Comparison of ENCODE assay signal across 20 cellular contexts in genomic region chr16:74742051-74742481, GRCh38. TPM values are rescaled to one million over a fixed set of nuclear protein-coding genes. Genes with fewer than 3 reads are reported as not detected.
DNase-seq lines count a peak whose midpoint lies in the region; ATAC-seq and TF ChIP-seq lines count a peak whose summit lies in the region.
"Had no signal": no experiment of that assay in that cellular context is flagged by ENCODE, and none has a peak within 500 bp of the region (broad histone marks: within the 10 kb centered on the region; RNA-seq: fewer than 3 reads in every experiment).

No MANE protein-coding gene starts in this region.

- H3K27me3 ChIP-seq in dorsolateral prefrontal cortex (peaks cover 0 to 7% (median 0%) of the 10 kb centered on the region in 45 donors), neural progenitor cell (no peaks in the 10 kb centered on the region), upper lobe of right lung (no peaks in the 10 kb centered on the region)
- H3K27me3 ChIP-seq: brain microvascular endothelial cell, uterus had no signal

- H3F3A ChIP-seq in neural progenitor cell (ENCODE audit: low read depth), result no peaks in the 10 kb centered on the region

- no peak overlapping the region for H3K4me2 ChIP-seq in neural progenitor cell

- H3K79me2 ChIP-seq in neural progenitor cell (ENCODE audit: low read depth), result no peaks in the 10 kb centered on the region

- peak overlapping the region in 55 of 59 donors; percentile 11 to 100 (median 97) for H3K27ac ChIP-seq in dorsolateral prefrontal cortex
- H3K27ac ChIP-seq in neural progenitor cell, result no peak overlapping the region
- H3K27ac ChIP-seq in upper lobe of right lung, result no peak overlapping the region
- H3K27ac ChIP-seq: brain microvascular endothelial cell, uterus had no signal

- no peaks in the 10 kb centered on the region for H3K36me3 ChIP-seq in neural progenitor cell
- no peaks in the 10 kb centered on the region for H3K36me3 ChIP-seq in upper lobe of right lung
- H3K36me3 ChIP-seq: brain microvascular endothelial cell, prostate gland, uterus had no signal

- CTCF ChIA-PET in activated CD8-positive, alpha-beta T cell treated with anti-CD3 and anti-CD28 coated beads, Interleukin-2, amount 10 ng/mL, durations not matched to agents 7 days and 5 days (lab: Charles Lee), result no interaction called here

- no peak for ATAC-seq in upper lobe of right lung
- ATAC-seq in activated CD8-positive, alpha-beta T cell treated with anti-CD3 and anti-CD28 coated beads, Interleukin-2, amount 10 ng/mL, durations not matched to agents 7 days and 5 days, result no peak
- ATAC-seq: activated T-helper 17 cell treated with anti-CD3 and anti-CD28 coated beads, Interleukin-2, amount 50 U/mL, for 72 hours; esophagus mucosa had no signal

- no peaks in the 10 kb centered on the region for H3K9me3 Mint-ChIP-seq in neural progenitor cell
- H3K9me3 Mint-ChIP-seq in endothelial cell (ENCODE audit: unreplicated experiment), result no peaks in the 10 kb centered on the region
- no peaks in the 10 kb centered on the region for H3K9me3 Mint-ChIP-seq in activated CD8-positive, alpha-beta T cell treated with anti-CD3 and anti-CD28 coated beads, Interleukin-2, amount 10 ng/mL, durations not matched to agents 7 days and 5 days (ENCODE audit: insufficient read depth)
- H3K9me3 Mint-ChIP-seq: activated CD4-positive, alpha-beta T cell treated with anti-CD3 and anti-CD28 coated beads, Interleukin-2, amount 10 ng/mL, durations not matched to agents 24 days and 14 days; activated T-helper 17 cell treated with anti-CD3 and anti-CD28 coated beads, Interleukin-2, amount 50 U/mL, for 72 hours; mesothelial cell of epicardium; T-helper 1 cell treated with Interleukin-12 subunit alpha and Interleukin-12 subunit beta and Interleukin-4 antibody, amounts not matched to agents 30 μg/mL and 1 μg/mL, for 36 hours had no signal

- no peaks in the 10 kb centered on the region for H3K9me3 ChIP-seq in neural progenitor cell (ENCODE audit: low read depth)
- H3K9me3 ChIP-seq in upper lobe of right lung, result no peaks in the 10 kb centered on the region
- H3K9me3 ChIP-seq: prostate gland, uterus had no signal

- H3K27ac Mint-ChIP-seq in neural progenitor cell, result no peak overlapping the region
- H3K27ac Mint-ChIP-seq in endothelial cell (ENCODE audit: unreplicated experiment), result no peak overlapping the region
- no peak overlapping the region for H3K27ac Mint-ChIP-seq in activated CD8-positive, alpha-beta T cell treated with anti-CD3 and anti-CD28 coated beads, Interleukin-2, amount 10 ng/mL, durations not matched to agents 7 days and 5 days
- H3K27ac Mint-ChIP-seq: activated CD4-positive, alpha-beta T cell treated with anti-CD3 and anti-CD28 coated beads, Interleukin-2, amount 10 ng/mL, durations not matched to agents 24 days and 14 days; activated T-helper 17 cell treated with anti-CD3 and anti-CD28 coated beads, Interleukin-2, amount 50 U/mL, for 72 hours; B cell; mesothelial cell of epicardium; T-helper 1 cell treated with Interleukin-12 subunit alpha and Interleukin-12 subunit beta and Interleukin-4 antibody, amounts not matched to agents 30 μg/mL and 1 μg/mL, for 36 hours had no signal

- peaks cover 22% of the 10 kb centered on the region for H3K4me1 ChIP-seq in neural progenitor cell
- H3K4me1 ChIP-seq in upper lobe of right lung, result no peaks in the 10 kb centered on the region
- H3K4me1 ChIP-seq: uterus had no signal

- no peak overlapping the region for H3K4me3 ChIP-seq in dorsolateral prefrontal cortex
- H3K4me3 ChIP-seq in neural progenitor cell, result no peak overlapping the region
- no peak overlapping the region for H3K4me3 ChIP-seq in upper lobe of right lung
- H3K4me3 ChIP-seq: prostate gland, uterus had no signal

- H3K9ac ChIP-seq in neural progenitor cell, result no peak overlapping the region

- no peak for TF ChIP-seq CTCF in dorsolateral prefrontal cortex (IDR thresholded peaks at IDR 0.05 in 54 of 56, conservative IDR thresholded peaks at IDR 0.05 in 2 of 56; ENCODE audit: low read depth in 1 of 56, partially characterized antibody in 56 of 56)
- TF ChIP-seq CTCF in neural progenitor cell (IDR thresholded peaks at IDR 0.05), result no peak
- no peak for TF ChIP-seq CTCF in upper lobe of right lung (IDR thresholded peaks at IDR 0.05)
- no peak for TF ChIP-seq CTCF in endothelial cell (IDR thresholded peaks at IDR 0.05; ENCODE audit: unreplicated experiment)

- no peaks in the 10 kb centered on the region for H4K20me1 ChIP-seq in neural progenitor cell (ENCODE audit: low read depth)

- POLR2A ChIA-PET in activated CD8-positive, alpha-beta T cell treated with anti-CD3 and anti-CD28 coated beads, Interleukin-2, amount 10 ng/mL, durations not matched to agents 7 days and 5 days (lab: Charles Lee), result no interaction called here

- H3K4me3 Mint-ChIP-seq in neural progenitor cell (no peak overlapping the region), endothelial cell (ENCODE audit: unreplicated experiment) (no peak overlapping the region)
- no peak overlapping the region for H3K4me3 Mint-ChIP-seq in activated CD8-positive, alpha-beta T cell treated with anti-CD3 and anti-CD28 coated beads, Interleukin-2, amount 10 ng/mL, durations not matched to agents 7 days and 5 days
- H3K4me3 Mint-ChIP-seq: activated CD4-positive, alpha-beta T cell treated with anti-CD3 and anti-CD28 coated beads, Interleukin-2, amount 10 ng/mL, durations not matched to agents 24 days and 14 days; activated T-helper 17 cell treated with anti-CD3 and anti-CD28 coated beads, Interleukin-2, amount 50 U/mL, for 72 hours; B cell; mesothelial cell of epicardium; T-helper 1 cell treated with Interleukin-12 subunit alpha and Interleukin-12 subunit beta and Interleukin-4 antibody, amounts not matched to agents 30 μg/mL and 1 μg/mL, for 36 hours had no signal

- intact Hi-C loops in dorsolateral prefrontal cortex (cut with DNase I) (no loop called here), upper lobe of right lung (cut with DNase I) (no loop called here)

- H3K27me3 Mint-ChIP-seq in neural progenitor cell (ENCODE audit: insufficient read depth, low read depth) (peaks cover 3% of the 10 kb centered on the region), endothelial cell (ENCODE audit: unreplicated experiment) (no peaks in the 10 kb centered on the region)
- H3K27me3 Mint-ChIP-seq in activated CD8-positive, alpha-beta T cell treated with anti-CD3 and anti-CD28 coated beads, Interleukin-2, amount 10 ng/mL, durations not matched to agents 7 days and 5 days (ENCODE audit: low read depth), result no peaks in the 10 kb centered on the region
- H3K27me3 Mint-ChIP-seq: activated CD4-positive, alpha-beta T cell treated with anti-CD3 and anti-CD28 coated beads, Interleukin-2, amount 10 ng/mL, durations not matched to agents 24 days and 14 days; B cell had no signal

- H2AFZ ChIP-seq in neural progenitor cell (replicated peaks), result peak overlapping the region; percentile 82

- peak; percentile 92 for DNase-seq in CD1c-positive myeloid dendritic cell (ENCODE audit: extremely low spot score)
- DNase-seq in NCI-H69 (lab: John Stamatoyannopoulos, UW), result peak; percentile 7
- peak in 1 of 10 donors; percentile 62 for DNase-seq in dorsolateral prefrontal cortex
- no peak for DNase-seq in neural progenitor cell (ENCODE audit: low spot score)
- DNase-seq in upper lobe of right lung, result no peak
- DNase-seq in KG1 (lab: John Stamatoyannopoulos, UW), result no peak
- DNase-seq in endothelial cell (ENCODE audit: low spot score), result no peak
- no peak for DNase-seq in activated CD8-positive, alpha-beta T cell treated with anti-CD3 and anti-CD28 coated beads, Interleukin-2, amount 10 ng/mL, durations not matched to agents 7 days and 5 days
- DNase-seq: activated CD4-positive, alpha-beta T cell treated with anti-CD3 and anti-CD28 coated beads, Interleukin-2, amount 10 ng/mL, durations not matched to agents 24 days and 14 days; brain microvascular endothelial cell; NCI-H1417; NCI-H524 treated with DMSO at 0.1 percent for 48 hours; stimulated activated CD8-positive, alpha-beta memory T cell treated with anti-CD3 and anti-CD28 coated beads, Interleukin-4, amount 100 ng/mL, for 48 hours; uterus had no signal

- H3K4me1 Mint-ChIP-seq in neural progenitor cell, result peaks cover 30% of the 10 kb centered on the region
- no peaks in the 10 kb centered on the region for H3K4me1 Mint-ChIP-seq in endothelial cell (ENCODE audit: unreplicated experiment)
- no peaks in the 10 kb centered on the region for H3K4me1 Mint-ChIP-seq in activated CD8-positive, alpha-beta T cell treated with anti-CD3 and anti-CD28 coated beads, Interleukin-2, amount 10 ng/mL, durations not matched to agents 7 days and 5 days (ENCODE audit: low read depth)
- H3K4me1 Mint-ChIP-seq: activated T-helper 17 cell treated with anti-CD3 and anti-CD28 coated beads, Interleukin-2, amount 50 U/mL, for 72 hours; B cell had no signal

- H3K36me3 Mint-ChIP-seq in neural progenitor cell, result no peaks in the 10 kb centered on the region
- no peaks in the 10 kb centered on the region for H3K36me3 Mint-ChIP-seq in endothelial cell (ENCODE audit: low read depth, unreplicated experiment)
- no peaks in the 10 kb centered on the region for H3K36me3 Mint-ChIP-seq in activated CD8-positive, alpha-beta T cell treated with anti-CD3 and anti-CD28 coated beads, Interleukin-2, amount 10 ng/mL, durations not matched to agents 7 days and 5 days (ENCODE audit: low read depth)
- H3K36me3 Mint-ChIP-seq: mesothelial cell of epicardium had no signal

RNA-seq across cellular contexts. Expression of gene FA2H, which starts 32.6 kb away (rescaled TPM):
- total RNA-seq in dorsolateral prefrontal cortex (100 to 1,000 TPM in 11 of 120 experiments, 10 to 100 TPM in 106, 1 to 10 TPM in 3; 7.4 to 185 (median 44.7) TPM), neural progenitor cell (ENCODE audit: low replicate concordance) (not detected in 2 replicates), upper lobe of right lung (2.1 TPM), endothelial cell (ENCODE audit: unreplicated experiment) (not detected)
- total RNA-seq in activated CD8-positive, alpha-beta T cell treated with anti-CD3 and anti-CD28 coated beads, Interleukin-2, amount 10 ng/mL, durations not matched to agents 7 days and 5 days, result not detected
- total RNA-seq: activated CD4-positive, alpha-beta T cell treated with anti-CD3 and anti-CD28 coated beads, Interleukin-2, amount 10 ng/mL, durations not matched to agents 24 days and 14 days; mesothelial cell of epicardium; uterus had no signal

RNA-seq across cellular contexts. Expression of gene MLKL, which starts 41.4 kb away (rescaled TPM):
- total RNA-seq in dorsolateral prefrontal cortex, result 10 to 100 TPM in 13 of 120 experiments, 1 to 10 TPM in 107; 1.3 to 18.4 (median 4.9) TPM
- total RNA-seq in neural progenitor cell (ENCODE audit: low replicate concordance), result 0.04 and 0.31 TPM in 2 replicates
- total RNA-seq in upper lobe of right lung, result 28.6 TPM
- total RNA-seq in endothelial cell (ENCODE audit: unreplicated experiment), result 12.3 TPM
- total RNA-seq in activated CD8-positive, alpha-beta T cell treated with anti-CD3 and anti-CD28 coated beads, Interleukin-2, amount 10 ng/mL, durations not matched to agents 7 days and 5 days, result 10 to 100 TPM; 29.5 to 31.3 TPM
- total RNA-seq: mesothelial cell of epicardium had no signal

Comparison
In these comparisons a context has a peak if more than half of its experiments do, and no peak if none do; other contexts are left out.
1. DNase-seq: peak in CD1c-positive myeloid dendritic cell (single experiment) and NCI-H69 (single experiment); none in neural progenitor cell (single experiment), upper lobe of right lung (single experiment), KG1 (single experiment), endothelial cell (single experiment) and activated CD8-positive, alpha-beta T cell treated with anti-CD3 and anti-CD28 coated beads, Interleukin-2, amount 10 ng/mL, durations not matched to agents 7 days and 5 days (single experiment).
2. H3K27ac ChIP-seq: peak in dorsolateral prefrontal cortex (55 of 59); none in neural progenitor cell (single experiment) and upper lobe of right lung (single experiment).